Comparison of ENCODE assay signal across 8 cellular contexts in genomic region chr5:131252824-131253171, GRCh38. TPM values are rescaled to one million over a fixed set of nuclear protein-coding genes. Genes with fewer than 3 reads are reported as not detected.
DNase-seq lines count a peak whose midpoint lies in the region; ATAC-seq and TF ChIP-seq lines count a peak whose summit lies in the region.

No MANE protein-coding gene starts in this region.

- peak; percentile 86 for ATAC-seq in GM21737 (IDR thresholded peaks at IDR 0.05; ENCODE audit: unreplicated experiment)
- no peak for ATAC-seq in thoracic aorta (ENCODE audit: insufficient number of reproducible peaks, low FRiP score, low read depth)

- no peak overlapping the region for H3K27ac ChIP-seq in thoracic aorta

- CTCF ChIA-PET in GM10248 (lab: Yijun Ruan, JAX): interaction anchor here (0.9 to 4.1 kb wide), 8 partner anchors 10 to 130 kb away, joined by 3 to 17 read pairs (median 4); partner anchors contain the start of gene CDC42SE2

- H3K36me3 ChIP-seq in thoracic aorta: no peaks in the 10 kb centered on the region

- peaks cover 77% of the 10 kb centered on the region for H3K4me1 ChIP-seq in mononuclear cell (ENCODE audit: insufficient read depth, low read length)
- H3K4me1 ChIP-seq in thoracic aorta (ENCODE audit: control insufficient read depth in 1 of 2, low read depth in 2 of 2): no peaks in the 10 kb centered on the region

- DNase-seq in GM10248 (ENCODE audit: extremely low spot score): peak; percentile 55
- DNase-seq in NB4 (ENCODE audit: low read depth): peak; percentile 97
- DNase-seq in activated T-cell treated with anti-CD3 and anti-CD28 coated beads, Interleukin-2, amount 50 U/mL, for 48 hours: peak; percentile 77 to 81
- no peak for DNase-seq in thoracic aorta (ENCODE audit: low spot score)
- DNase-seq in H4 (ENCODE audit: low spot score): no peak
- no peak for DNase-seq in RKO (ENCODE audit: low spot score)

- TF ChIP-seq CTCF in GM10248 (IDR thresholded peaks at IDR 0.05; ENCODE audit: control extremely low read depth, extremely low read depth, low read depth, missing control alignments) (no peak), NB4 (IDR thresholded peaks at IDR 0.05; ENCODE audit: low read depth, low read length) (no peak), thoracic aorta (IDR thresholded peaks at IDR 0.05) (no peak)

- H3K27me3 ChIP-seq in mononuclear cell (ENCODE audit: insufficient read depth, low read length) (no peaks in the 10 kb centered on the region), thoracic aorta (replicated peaks; ENCODE audit: insufficient read depth) (no peaks in the 10 kb centered on the region)

- POLR2A ChIA-PET in GM10248 (lab: Yijun Ruan, JAX): interaction anchor here (0.5 to 1.1 kb wide), 4 partner anchors 10 to 975 kb away, joined by 3 to 5 read pairs (median 4); no protein-coding TSS in a partner anchor

- H3K4me3 ChIP-seq in NB4 (ENCODE audit: low read depth, low read length) (peak overlapping the region; percentile 58), mononuclear cell (ENCODE audit: low read length) (peak overlapping the region; percentile 52), thoracic aorta (peak overlapping the region; percentile 10)

- peak; percentile 33 for TF ChIP-seq POLR2A in NB4 (IDR thresholded peaks at IDR 0.05; ENCODE audit: extremely low read depth, insufficient read length)

- H3K9me3 ChIP-seq in mononuclear cell (ENCODE audit: low read depth, low read length): no peaks in the 10 kb centered on the region
- H3K9me3 ChIP-seq in thoracic aorta: no peaks in the 10 kb centered on the region

RNA-seq across cellular contexts. Expression of gene CDC42SE2, which starts 11.1 kb away (rescaled TPM):
- total RNA-seq in mononuclear cell (463 TPM), thoracic aorta (10 to 100 TPM; 20.3 to 38.0 TPM)
- total RNA-seq in H4 (2014; rRNA removed; shearing (Covaris generic)): 28.7 and 36.7 TPM in 2 replicates

Comparison
In these comparisons a context has a peak if more than half of its experiments do, and no peak if none do; other contexts are left out.
1. DNase-seq: peak in GM10248 (single experiment), NB4 (single experiment) and activated T-cell treated with anti-CD3 and anti-CD28 coated beads, Interleukin-2, amount 50 U/mL, for 48 hours (2 of 2); none in thoracic aorta (single experiment), H4 (single experiment) and RKO (single experiment).
2. RNA of gene CDC42SE2, which starts 11.1 kb away (total RNA-seq): 463 TPM in mononuclear cell (single experiment); 20.3 to 38.0 TPM in thoracic aorta and 28.7 to 36.7 TPM in H4; every median in the first group is over 10 times any median in the second.
3. Peak in every context shown above with its lines, with median percentiles within 50 percentile points of each other: H3K4me3 ChIP-seq.